28 cellular contexts compared by ENCODE assay signal in genomic region chr4:151446208-151446607, GRCh38.
"Had no signal": no experiment of that assay in that cellular context is flagged by ENCODE, and none has a peak within 500 bp of the region (broad histone marks: within the 10 kb centered on the region; RNA-seq: fewer than 3 reads in every experiment).

No MANE protein-coding gene starts in this region.

- H3K4me3 Mint-ChIP-seq: dendritic cell treated with granulocyte-macrophage colony-stimulating factor and Interleukin-4, amounts not matched to agents 40 ng/mL and 50 ng/mL, for 4 days; effector memory CD8-positive, alpha-beta T cell; endodermal cell had no signal

- H3K27ac Mint-ChIP-seq: dendritic cell treated with granulocyte-macrophage colony-stimulating factor and Interleukin-4, amounts not matched to agents 40 ng/mL and 50 ng/mL, for 4 days; effector memory CD8-positive, alpha-beta T cell; endodermal cell had no signal

- H3K4me3 ChIP-seq: colonic mucosa, coronary artery, dorsolateral prefrontal cortex, esophagus muscularis mucosa, esophagus squamous epithelium, gastrocnemius medialis, gastroesophageal sphincter, heart left ventricle, heart right ventricle had no signal

- H3K9me3 Mint-ChIP-seq: dendritic cell treated with granulocyte-macrophage colony-stimulating factor and Interleukin-4, amounts not matched to agents 40 ng/mL and 50 ng/mL, for 4 days; effector memory CD8-positive, alpha-beta T cell; endodermal cell had no signal

- H3K36me3 ChIP-seq: colonic mucosa, esophagus muscularis mucosa, esophagus squamous epithelium, gastrocnemius medialis, gastroesophageal sphincter, heart left ventricle, heart right ventricle had no signal

- FAIRE-seq: colon, endometrium, endothelial cell of umbilical vein had no signal

- DNase-seq: colonic mucosa; cortex of kidney; dermis blood vessel endothelial cell; dorsolateral prefrontal cortex; effector CD4-positive, alpha-beta T cell; effector CD8-positive, alpha-beta T cell; effector memory CD4-positive, alpha-beta T cell; effector memory CD8-positive, alpha-beta T cell; endodermal cell; erythroblast; esophagus squamous epithelium; foreskin fibroblast; foreskin keratinocyte; foreskin melanocyte; gastrocnemius medialis; glutamatergic neuron; head of caudate nucleus; heart left ventricle; heart right ventricle had no signal

- H3K9me3 ChIP-seq: colonic mucosa, esophagus muscularis mucosa, esophagus squamous epithelium, gastrocnemius medialis, gastroesophageal sphincter, heart left ventricle, heart right ventricle had no signal

- ATAC-seq: effector memory CD8-positive, alpha-beta T cell; esophagus mucosa; foreskin keratinocyte; gastrocnemius medialis; gastroesophageal sphincter; heart left ventricle; heart right ventricle had no signal

- H3K4me1 ChIP-seq: colonic mucosa, esophagus muscularis mucosa, foreskin keratinocyte, gastroesophageal sphincter had no signal

- H3K27ac ChIP-seq: colonic mucosa, coronary artery, dorsolateral prefrontal cortex, epithelial cell of prostate, esophagus muscularis mucosa, esophagus squamous epithelium, foreskin keratinocyte, gastrocnemius medialis, gastroesophageal sphincter, heart left ventricle, heart right ventricle had no signal
